Comparison of ENCODE assay signal across 28 cellular contexts in genomic region chr10:111171183-111171582, GRCh38.
"Had no signal": no experiment of that assay in that cellular context is flagged by ENCODE, and none has a peak within 500 bp of the region (broad histone marks: within the 10 kb centered on the region; RNA-seq: fewer than 3 reads in every experiment).

No MANE protein-coding gene starts in this region.

- H3K4me3 ChIP-seq: colonic mucosa, coronary artery, dorsolateral prefrontal cortex, esophagus squamous epithelium, gastrocnemius medialis, gastroesophageal sphincter, heart left ventricle, heart right ventricle, hepatocyte had no signal

- H3K79me2 ChIP-seq: hepatocyte had no signal

- H3K27ac Mint-ChIP-seq: dendritic cell treated with granulocyte-macrophage colony-stimulating factor and Interleukin-4, amounts not matched to agents 40 ng/mL and 50 ng/mL, for 4 days; effector memory CD8-positive, alpha-beta T cell; endodermal cell had no signal

- H3K4me1 Mint-ChIP-seq: endodermal cell had no signal

- H2AFZ ChIP-seq: hepatocyte had no signal

- H3K9me3 Mint-ChIP-seq: dendritic cell treated with granulocyte-macrophage colony-stimulating factor and Interleukin-4, amounts not matched to agents 40 ng/mL and 50 ng/mL, for 4 days; effector memory CD8-positive, alpha-beta T cell; endodermal cell had no signal

- H3K9me3 ChIP-seq: colonic mucosa, esophagus squamous epithelium, gastrocnemius medialis had no signal

- DNase-seq: colonic mucosa; cortex of kidney; dermis blood vessel endothelial cell; dorsolateral prefrontal cortex; effector CD4-positive, alpha-beta T cell; effector memory CD4-positive, alpha-beta T cell; effector memory CD8-positive, alpha-beta T cell; endodermal cell; erythroblast; esophagus squamous epithelium; foreskin fibroblast; foreskin keratinocyte; foreskin melanocyte; gastrocnemius medialis; glutamatergic neuron; head of caudate nucleus; heart left ventricle; heart right ventricle had no signal

- H3K4me1 ChIP-seq: colonic mucosa, esophagus squamous epithelium, foreskin keratinocyte, gastrocnemius medialis, gastroesophageal sphincter, heart left ventricle, heart right ventricle had no signal

- H3K4me3 Mint-ChIP-seq: dendritic cell treated with granulocyte-macrophage colony-stimulating factor and Interleukin-4, amounts not matched to agents 40 ng/mL and 50 ng/mL, for 4 days; effector memory CD8-positive, alpha-beta T cell; endodermal cell had no signal

- H3K27me3 Mint-ChIP-seq: dendritic cell treated with granulocyte-macrophage colony-stimulating factor and Interleukin-4, amounts not matched to agents 40 ng/mL and 50 ng/mL, for 4 days had no signal

- ATAC-seq: effector memory CD8-positive, alpha-beta T cell; esophagus mucosa; foreskin keratinocyte; gastrocnemius medialis; gastroesophageal sphincter; heart left ventricle; heart right ventricle had no signal

- H3K4me2 ChIP-seq: hepatocyte had no signal

- H3K27me3 ChIP-seq: colonic mucosa, dorsolateral prefrontal cortex, esophagus squamous epithelium, foreskin keratinocyte, gastrocnemius medialis, heart right ventricle, hepatocyte had no signal

- H3K27ac ChIP-seq: colonic mucosa, coronary artery, dorsolateral prefrontal cortex, epithelial cell of prostate, esophagus squamous epithelium, foreskin keratinocyte, gastrocnemius medialis, gastroesophageal sphincter, heart left ventricle, heart right ventricle, hepatocyte had no signal

- H3K36me3 ChIP-seq: colonic mucosa, esophagus squamous epithelium, gastrocnemius medialis, gastroesophageal sphincter, heart left ventricle, heart right ventricle had no signal

- FAIRE-seq: colon, endometrium, endothelial cell of umbilical vein, frontal cortex had no signal
